Comparison of ENCODE assay signal across 28 cellular contexts in genomic region chr6:53861543-53861942, GRCh38.
DNase-seq lines count a peak whose midpoint lies in the region; ATAC-seq, FAIRE-seq and TF ChIP-seq lines count a peak whose summit lies in the region.
"Had no signal": no experiment of that assay in that cellular context is flagged by ENCODE, and none has a peak within 500 bp of the region (broad histone marks: within the 10 kb centered on the region; RNA-seq: fewer than 3 reads in every experiment).

No MANE protein-coding gene starts in this region.

- H3K36me3 ChIP-seq in mesendoderm (ENCODE audit: control insufficient read depth, insufficient read depth, low read length), result no peaks in the 10 kb centered on the region
- no peaks in the 10 kb centered on the region for H3K36me3 ChIP-seq in MG63
- H3K36me3 ChIP-seq: tibial artery had no signal

- intact Hi-C loops in right cardiac atrium (cut with DNase I) (no loop called here), cardiac septum (cut with DNase I) (loop anchor here (10.0 kb wide), 1 partner anchor 73 kb away; no protein-coding TSS in a partner anchor)

- no peak overlapping the region for H3K23ac ChIP-seq in mesendoderm (ENCODE audit: low read length)

- ATAC-seq in right cardiac atrium, result no peak
- ATAC-seq in GM21381 (IDR thresholded peaks at IDR 0.05; ENCODE audit: unreplicated experiment), result no peak
- ATAC-seq: A549, left ventricle myocardium superior, psoas muscle, WTC11 had no signal

- no peak overlapping the region for H2BK120ac ChIP-seq in mesendoderm (ENCODE audit: low read depth, low read length)

- H4K5ac ChIP-seq in mesendoderm (ENCODE audit: low read length), result no peak overlapping the region

- H3K79me1 ChIP-seq in mesendoderm (ENCODE audit: low read length), result no peaks in the 10 kb centered on the region

- H3K4me3 Mint-ChIP-seq in brain, result peak overlapping the region in 2 of 5 experiments; percentile 30 to 51
- H3K4me3 Mint-ChIP-seq: activated CD4-positive, alpha-beta memory T cell treated with anti-CD3 and anti-CD28 coated beads, Interleukin-2, amount 10 ng/mL, durations not matched to agents 7 days and 5 days; B cell; immature natural killer cell; WTC11 had no signal

- peaks cover 0 to 3% (median 0%) of the 10 kb centered on the region in 5 experiments for H3K9me3 Mint-ChIP-seq in brain
- H3K9me3 Mint-ChIP-seq: activated CD4-positive, alpha-beta memory T cell treated with anti-CD3 and anti-CD28 coated beads, Interleukin-2, amount 10 ng/mL, durations not matched to agents 7 days and 5 days; immature natural killer cell; WTC11 had no signal

- peaks cover 74% of the 10 kb centered on the region for H3K4me1 Mint-ChIP-seq in brain
- H3K4me1 Mint-ChIP-seq: B cell had no signal

- peak overlapping the region; percentile 21 to 94 (median 80) for H3K27ac Mint-ChIP-seq in brain
- H3K27ac Mint-ChIP-seq: activated CD4-positive, alpha-beta memory T cell treated with anti-CD3 and anti-CD28 coated beads, Interleukin-2, amount 10 ng/mL, durations not matched to agents 7 days and 5 days; B cell; WTC11 had no signal

- H3K27ac ChIP-seq in right cardiac atrium (ENCODE audit: low read length) (peak overlapping the region; percentile 19), mesendoderm (ENCODE audit: low read depth, low read length) (no peak overlapping the region)
- H3K27ac ChIP-seq: A549, psoas muscle, tibial artery had no signal

- no peak overlapping the region for H3K4me3 ChIP-seq in right cardiac atrium (ENCODE audit: low read length)
- H3K4me3 ChIP-seq in mesendoderm (ENCODE audit: low read length), result no peak overlapping the region
- H3K4me3 ChIP-seq in MG63, result no peak overlapping the region
- H3K4me3 ChIP-seq: A549, psoas muscle, skin epidermis, tibial artery had no signal

- no peak overlapping the region for H3K4me2 ChIP-seq in mesendoderm (ENCODE audit: low read length)
- H3K4me2 ChIP-seq: A549 had no signal

- no peak overlapping the region for H3K9ac ChIP-seq in mesendoderm (ENCODE audit: low read length)

- no peaks in the 10 kb centered on the region for H3K79me2 ChIP-seq in mesendoderm (ENCODE audit: control insufficient read depth, insufficient read depth, low read length)

- 89% methylated on average over 2 of the region's 2 CpGs for WGBS in right cardiac atrium
- no CpG with 5 or more reads among the region's 2 CpGs for WGBS in mesendoderm (ENCODE audit: extremely low coverage, insufficient coverage, low lambda C conversion rate)

- no peak overlapping the region for H2AK5ac ChIP-seq in mesendoderm (ENCODE audit: low read length)

- no peak overlapping the region for H3K18ac ChIP-seq in mesendoderm (ENCODE audit: low read length)

- H4K8ac ChIP-seq in mesendoderm (ENCODE audit: low read depth, low read length), result no peak overlapping the region

- H3K27me3 ChIP-seq in right cardiac atrium (ENCODE audit: control insufficient read depth, insufficient read depth) (no peaks in the 10 kb centered on the region), mesendoderm (ENCODE audit: insufficient read depth, low read length, poor library complexity) (no peaks in the 10 kb centered on the region), MG63 (no peaks in the 10 kb centered on the region)
- H3K27me3 ChIP-seq: tibial artery had no signal

- no peak overlapping the region for H2BK5ac ChIP-seq in mesendoderm (ENCODE audit: low read length)

- no peak for DNase-seq in right cardiac atrium
- no peak for DNase-seq in cardiac septum (ENCODE audit: low spot score)
- peak; percentile 28 for DNase-seq in mesendoderm
- DNase-seq in MG63, result no peak
- DNase-seq in urothelium cell line (ENCODE audit: low spot score), result no peak
- DNase-seq in activated naive CD4-positive, alpha-beta T cell treated with anti-CD3 and anti-CD28 coated beads, Interleukin-2, amount 50 U/mL, for 16 hours, result no peak
- DNase-seq: activated CD4-positive, alpha-beta memory T cell treated with anti-CD3 and anti-CD28 coated beads, Interleukin-2, amount 10 ng/mL, durations not matched to agents 7 days and 5 days; activated gamma-delta T cell treated with Interleukin-2 at 50 U/mL for 16 hours; activated T-cell treated with anti-CD3 and anti-CD28 coated beads for 4 hours; amniotic stem cell; central memory CD4-positive, alpha-beta T cell; DMS79; GOT3; immature natural killer cell; left ventricle myocardium superior; NCI-H1436; NCI-H524 treated with DMSO at 0.1 percent for 48 hours; psoas muscle; RPMI8226; stimulated activated CD4-positive, alpha-beta T cell treated with anti-CD3 and anti-CD28 coated beads, Interleukin-2, amount 100 ng/mL, for 24 hours; stimulated activated naive CD4-positive, alpha-beta T cell; tibial artery had no signal

- no peak overlapping the region for H3K56ac ChIP-seq in mesendoderm (ENCODE audit: low read length)

- H3K36me3 Mint-ChIP-seq in brain, result no peaks in the 10 kb centered on the region
- H3K36me3 Mint-ChIP-seq: immature natural killer cell, WTC11 had no signal

- TF ChIP-seq CTCF in brain (conservative IDR thresholded peaks at IDR 0.05), result no peak

- no peak overlapping the region for H2BK15ac ChIP-seq in mesendoderm (replicated peaks; ENCODE audit: low read depth)

- peaks cover 12% of the 10 kb centered on the region for H3K4me1 ChIP-seq in right cardiac atrium (ENCODE audit: control insufficient read depth, insufficient read depth, low read length)
- no peaks in the 10 kb centered on the region for H3K4me1 ChIP-seq in mesendoderm (ENCODE audit: control insufficient read depth, low read depth, low read length)
- H3K4me1 ChIP-seq: psoas muscle had no signal

- H3K4ac ChIP-seq in mesendoderm (ENCODE audit: low read depth, low read length), result no peak overlapping the region

- H3K9me3 ChIP-seq in right cardiac atrium (ENCODE audit: control insufficient read depth, low read length) (no peaks in the 10 kb centered on the region), MG63 (no peaks in the 10 kb centered on the region)
- H3K9me3 ChIP-seq: A549, psoas muscle, tibial artery had no signal

- H3K27me3 Mint-ChIP-seq in brain, result no peaks in the 10 kb centered on the region
- H3K27me3 Mint-ChIP-seq: activated CD4-positive, alpha-beta memory T cell treated with anti-CD3 and anti-CD28 coated beads, Interleukin-2, amount 10 ng/mL, durations not matched to agents 7 days and 5 days; B cell had no signal

- FAIRE-seq in urothelium cell line (lab: Jason Lieb, UNC), result no peak
- FAIRE-seq: A549 had no signal
